ENCODE assay signal across 9 cellular contexts in genomic region chr3:125121246-125122010, GRCh38.
DNase-seq lines count a peak whose midpoint lies in the region; ATAC-seq and TF ChIP-seq lines count a peak whose summit lies in the region.
"Had no signal": no experiment of that assay in that cellular context is flagged by ENCODE, and none has a peak within 500 bp of the region (broad histone marks: within the 10 kb centered on the region; RNA-seq: fewer than 3 reads in every experiment).

No MANE protein-coding gene starts in this region.

- peaks cover 48% of the 10 kb centered on the region for H3K4me1 Mint-ChIP-seq in activated naive CD8-positive, alpha-beta T cell (ENCODE audit: low read depth)

- no peaks in the 10 kb centered on the region for H3F3A ChIP-seq in neural cell (ENCODE audit: insufficient read depth, low read length, poor library complexity, severe bottlenecking)

- no peaks in the 10 kb centered on the region for H3K27me3 Mint-ChIP-seq in activated naive CD8-positive, alpha-beta T cell

- peak overlapping the region; percentile 20 for H3K4me2 ChIP-seq in neural cell (ENCODE audit: low read length)

- TF ChIP-seq POLR2A in GM18505 (IDR thresholded peaks at IDR 0.05; ENCODE audit: borderline replicate concordance, extremely low read depth, insufficient read depth, insufficient read length): peak; percentile 25

- TF ChIP-seq RAD21 in neural cell (conservative IDR thresholded peaks at IDR 0.05): no peak

- H3K4me3 ChIP-seq in neural cell (ENCODE audit: low read length): peak overlapping the region; percentile 54

- H4K20me1 ChIP-seq in neural cell (ENCODE audit: insufficient read depth): no peaks in the 10 kb centered on the region

- peak overlapping the region; percentile 47 for H3K9ac ChIP-seq in neural cell (ENCODE audit: low read length)

- no peaks in the 10 kb centered on the region for H3K9me2 ChIP-seq in neural cell (ENCODE audit: insufficient read depth, low read length)

- H3K79me2 ChIP-seq in neural cell (replicated peaks; ENCODE audit: insufficient read depth, low read length): no peaks in the 10 kb centered on the region

- no peak overlapping the region for H3K27ac ChIP-seq in neural cell (ENCODE audit: low read length)
- H3K27ac ChIP-seq: HL-60 had no signal

- H3K27me3 ChIP-seq in neural cell (ENCODE audit: insufficient read depth, low read depth, low read length): no peaks in the 10 kb centered on the region

- ATAC-seq in GM18505 (IDR thresholded peaks at IDR 0.05; ENCODE audit: unreplicated experiment) (peak; percentile 48), HG02973 (IDR thresholded peaks at IDR 0.05; ENCODE audit: unreplicated experiment) (peak; percentile 45), HG02852 (IDR thresholded peaks at IDR 0.05; ENCODE audit: unreplicated experiment) (no peak), GM19035 (IDR thresholded peaks at IDR 0.05; ENCODE audit: unreplicated experiment) (no peak)

- no peak for DNase-seq in SK-N-DZ (ENCODE audit: low spot score)
- no peak for DNase-seq in NCI-H345 (lab: John Stamatoyannopoulos, UW)

- H2AFZ ChIP-seq in neural cell (ENCODE audit: low read depth, low read length): peak overlapping the region; percentile 75

- TF ChIP-seq EP300 in neural cell (conservative IDR thresholded peaks at IDR 0.05; ENCODE audit: poor library complexity, severe bottlenecking): no peak

- no peaks in the 10 kb centered on the region for H3K36me3 ChIP-seq in neural cell (ENCODE audit: insufficient read depth, low read length)

- H3K36me3 Mint-ChIP-seq in activated naive CD8-positive, alpha-beta T cell: no peaks in the 10 kb centered on the region

- H3K9me3 ChIP-seq in neural cell (ENCODE audit: low read length): no peaks in the 10 kb centered on the region

- H3K4me3 Mint-ChIP-seq in activated naive CD8-positive, alpha-beta T cell: peak overlapping the region; percentile 71

- TF ChIP-seq CTCF in neural cell (IDR thresholded peaks at IDR 0.05; ENCODE audit: poor library complexity, severe bottlenecking): no peak

- no peaks in the 10 kb centered on the region for H3K9me3 Mint-ChIP-seq in activated naive CD8-positive, alpha-beta T cell (ENCODE audit: low read depth)

- H3K27ac Mint-ChIP-seq in activated naive CD8-positive, alpha-beta T cell: peak overlapping the region; percentile 4

TF ChIP-seq in neural cell, 6 proteins besides CTCF, POLR2A, EP300 and RAD21:
- TF ChIP-seq TAF1 (IDR thresholded peaks at IDR 0.05; ENCODE audit: low read depth): no peak

Comparison
In these comparisons a context has a peak if more than half of its experiments do, and no peak if none do; other contexts are left out.
1. ATAC-seq: peak in GM18505 (single experiment) and HG02973 (single experiment); none in HG02852 (single experiment) and GM19035 (single experiment).